Comparison of ENCODE assay signal across 19 cellular contexts in genomic region chr15:28948036-28948435, GRCh38.
DNase-seq lines count a peak whose midpoint lies in the region; ATAC-seq and TF ChIP-seq lines count a peak whose summit lies in the region.
"Had no signal": no experiment of that assay in that cellular context is flagged by ENCODE, and none has a peak within 500 bp of the region (broad histone marks: within the 10 kb centered on the region; RNA-seq: fewer than 3 reads in every experiment).

No MANE protein-coding gene starts in this region.

- peaks cover 58% of the 10 kb centered on the region for H3K4me1 Mint-ChIP-seq in activated naive CD4-positive, alpha-beta T cell treated with anti-CD3 and anti-CD28 coated beads for 36 hours (ENCODE audit: low read depth)
- H3K4me1 Mint-ChIP-seq in activated naive CD8-positive, alpha-beta T cell (ENCODE audit: low read depth) = peaks cover 78% of the 10 kb centered on the region
- peaks cover 47 to 92% (median 85%) of the 10 kb centered on the region in 4 donors for H3K4me1 Mint-ChIP-seq in naive thymus-derived CD8-positive, alpha-beta T cell

- no peaks in the 10 kb centered on the region for H3K27me3 Mint-ChIP-seq in activated naive CD4-positive, alpha-beta T cell treated with anti-CD3 and anti-CD28 coated beads for 36 hours (ENCODE audit: low read depth)
- H3K27me3 Mint-ChIP-seq in activated naive CD8-positive, alpha-beta T cell = no peaks in the 10 kb centered on the region
- peaks cover 0 to 1% (median 0%) of the 10 kb centered on the region in 5 donors for H3K27me3 Mint-ChIP-seq in naive thymus-derived CD8-positive, alpha-beta T cell

- intact Hi-C loops in activated naive CD4-positive, alpha-beta T cell treated with anti-CD3 and anti-CD28 coated beads for 36 hours (cut with micrococcal nuclease) = loop anchor here (1.0 to 5.0 kb wide), 3 partner anchors 10 to 99 kb away; no protein-coding TSS in a partner anchor
- intact Hi-C loops in PC-9 (cut with micrococcal nuclease; ENCODE audit: unreplicated experiment) = no loop called here

- no peaks in the 10 kb centered on the region for H3K4me1 ChIP-seq in PC-9 (replicated peaks; ENCODE audit: insufficient read depth)
- H3K4me1 ChIP-seq: adrenal gland, breast epithelium, gastrocnemius medialis, neural progenitor cell, vagina had no signal

- no TSS peak for BruUV-seq in PC-9 (replicated peaks; lab: Mats Ljungman, UMichigan)

- H3K36me3 Mint-ChIP-seq in activated naive CD4-positive, alpha-beta T cell treated with anti-CD3 and anti-CD28 coated beads for 36 hours (ENCODE audit: low read depth) = peaks cover 6% of the 10 kb centered on the region
- peaks cover 16% of the 10 kb centered on the region for H3K36me3 Mint-ChIP-seq in activated naive CD8-positive, alpha-beta T cell
- peaks cover 4 to 29% (median 20%) of the 10 kb centered on the region in 3 donors for H3K36me3 Mint-ChIP-seq in naive thymus-derived CD8-positive, alpha-beta T cell
- H3K36me3 Mint-ChIP-seq: CD14-positive monocyte had no signal

- ATAC-seq in naive thymus-derived CD8-positive, alpha-beta T cell = no peak
- ATAC-seq in GM21576 (IDR thresholded peaks at IDR 0.05; ENCODE audit: unreplicated experiment) (no peak), GM18868 (IDR thresholded peaks at IDR 0.05; ENCODE audit: unreplicated experiment) (no peak)
- ATAC-seq: gastrocnemius medialis had no signal

- peaks cover 49% of the 10 kb centered on the region for H3K27me3 ChIP-seq in PC-9 (ENCODE audit: insufficient read depth, low read depth)
- H3K27me3 ChIP-seq: adrenal gland, breast epithelium, gastrocnemius medialis, neural progenitor cell, vagina had no signal

- H3K9me3 ChIP-seq in PC-9 (ENCODE audit: insufficient read depth, low read depth) = no peaks in the 10 kb centered on the region
- H3K9me3 ChIP-seq: adrenal gland, breast epithelium, gastrocnemius medialis, vagina had no signal

- no peak overlapping the region for H3K27ac ChIP-seq in PC-9
- H3K27ac ChIP-seq: adrenal gland, breast epithelium, gastrocnemius medialis, neural progenitor cell, RWPE1, vagina had no signal

- H3K36me3 ChIP-seq in PC-9 (ENCODE audit: low read depth) = no peaks in the 10 kb centered on the region
- H3K36me3 ChIP-seq: adrenal gland, breast epithelium, gastrocnemius medialis, neural progenitor cell, vagina had no signal

- no peaks in the 10 kb centered on the region for H4K20me1 ChIP-seq in PC-9 (ENCODE audit: insufficient read depth)

- no peak overlapping the region for H3K4me2 ChIP-seq in PC-9
- H3K4me2 ChIP-seq: neural progenitor cell had no signal

- POLR2A ChIA-PET in naive thymus-derived CD8-positive, alpha-beta T cell (lab: Charles Lee) = interaction anchor here (1.0 to 3.3 kb wide), 6 partner anchors 11 to 56 kb away, joined by 3 to 18 read pairs (median 4); no protein-coding TSS in a partner anchor
- POLR2A ChIA-PET in PC-9 (lab: Charles Lee; ENCODE audit: unreplicated experiment) = no interaction called here

- no peaks in the 10 kb centered on the region for H3K9me2 ChIP-seq in PC-9 (ENCODE audit: insufficient read depth)

- H3K27ac Mint-ChIP-seq in activated naive CD4-positive, alpha-beta T cell treated with anti-CD3 and anti-CD28 coated beads for 36 hours = peak overlapping the region; percentile 38
- H3K27ac Mint-ChIP-seq in activated naive CD8-positive, alpha-beta T cell = peak overlapping the region; percentile 77
- peak overlapping the region; percentile 85 to 100 (median 97) for H3K27ac Mint-ChIP-seq in naive thymus-derived CD8-positive, alpha-beta T cell

- no peak overlapping the region for H2AFZ ChIP-seq in PC-9
- H2AFZ ChIP-seq: neural progenitor cell had no signal

- H3K4me3 Mint-ChIP-seq in activated naive CD4-positive, alpha-beta T cell treated with anti-CD3 and anti-CD28 coated beads for 36 hours = peak overlapping the region; percentile 44
- peak overlapping the region; percentile 88 for H3K4me3 Mint-ChIP-seq in activated naive CD8-positive, alpha-beta T cell
- H3K4me3 Mint-ChIP-seq in naive thymus-derived CD8-positive, alpha-beta T cell = peak overlapping the region; percentile 75 to 91 (median 86)
- H3K4me3 Mint-ChIP-seq: neural progenitor cell had no signal

- H3K9me3 Mint-ChIP-seq in activated naive CD4-positive, alpha-beta T cell treated with anti-CD3 and anti-CD28 coated beads for 36 hours = no peaks in the 10 kb centered on the region
- peaks cover 3% of the 10 kb centered on the region for H3K9me3 Mint-ChIP-seq in activated naive CD8-positive, alpha-beta T cell (ENCODE audit: low read depth)
- peaks cover 0 to 7% (median 0%) of the 10 kb centered on the region in 9 donors for H3K9me3 Mint-ChIP-seq in naive thymus-derived CD8-positive, alpha-beta T cell

- H3K79me2 ChIP-seq in PC-9 (ENCODE audit: low read depth) = no peaks in the 10 kb centered on the region

- H3F3A ChIP-seq in PC-9 (ENCODE audit: insufficient read depth, low read depth) = no peaks in the 10 kb centered on the region

- CTCF ChIA-PET in activated naive CD4-positive, alpha-beta T cell treated with anti-CD3 and anti-CD28 coated beads for 36 hours (lab: Charles Lee) = interaction anchor here (0.6 to 1.6 kb wide), 3 partner anchors 9 to 65 kb away, joined by 3 to 5 read pairs (median 4); no protein-coding TSS in a partner anchor
- CTCF ChIA-PET in PC-9 (lab: Charles Lee) = no interaction called here

- no peak for TF ChIP-seq CTCF in PC-9 (conservative IDR thresholded peaks at IDR 0.05)

- no peak overlapping the region for H3K4me3 ChIP-seq in PC-9
- H3K4me3 ChIP-seq: adrenal gland, breast epithelium, gastrocnemius medialis, neural progenitor cell, vagina had no signal

- no peak for DNase-seq in activated naive CD4-positive, alpha-beta T cell treated with anti-CD3 and anti-CD28 coated beads for 36 hours
- no peak for DNase-seq in activated naive CD4-positive, alpha-beta T cell treated with anti-CD3 and anti-CD28 coated beads, Interleukin-2, amount 50 U/mL, for 16 hours
- no peak for DNase-seq in naive thymus-derived CD8-positive, alpha-beta T cell
- DNase-seq in ureter (ENCODE audit: low spot score) (peak; percentile 2), PC-9 (no peak)
- DNase-seq: ACHN; gastrocnemius medialis; NCI-H1694; NCI-H446 treated with DMSO at 0.1 percent for 48 hours; stimulated activated CD4-positive, alpha-beta T cell treated with anti-CD3 and anti-CD28 coated beads, Interleukin-4, amount 100 ng/mL, for 4 hours had no signal

Comparison
In these comparisons a context has a peak if more than half of its experiments do, and no peak if none do; other contexts are left out.
1. H3K27ac Mint-ChIP-seq: peak in every context shown above with its lines; median percentile 97 in naive thymus-derived CD8-positive, alpha-beta T cell; 77 in activated naive CD8-positive, alpha-beta T cell; 38 in activated naive CD4-positive, alpha-beta T cell treated with anti-CD3 and anti-CD28 coated beads for 36 hours.